18 cellular contexts compared by ENCODE assay signal in genomic region chr10:19833508-19833824, GRCh38. TPM values are rescaled to one million over a fixed set of nuclear protein-coding genes. Genes with fewer than 3 reads are reported as not detected.
"Had no signal": no experiment of that assay in that cellular context is flagged by ENCODE, and none has a peak within 500 bp of the region (broad histone marks: within the 10 kb centered on the region; RNA-seq: fewer than 3 reads in every experiment).

No MANE protein-coding gene starts in this region.

- H3K9me3 ChIP-seq: adrenal gland, lower lobe of right lung, tibial artery, vagina had no signal

- H3K27me3 ChIP-seq: adrenal gland, tibial artery, vagina had no signal

- H3K4me1 Mint-ChIP-seq: activated CD4-positive, alpha-beta memory T cell treated with anti-CD3 and anti-CD28 coated beads, Interleukin-2, amount 10 ng/mL, durations not matched to agents 7 days and 5 days; activated naive CD4-positive, alpha-beta T cell treated with anti-CD3 and anti-CD28 coated beads, Interleukin-2, amount 50 U/mL, for 24 hours; stimulated activated naive B cell treated with anti-CD40 and anti-IgM and Interleukin-4, amounts not matched to agents 10 μg/mL and 1 μg/mL and 100 μg/mL, for 72 hours; T-helper 17 cell had no signal

- ATAC-seq: activated T-cell treated with anti-CD3 and anti-CD28 coated beads, Interleukin-2, amount 50 U/mL, for 4 hours; left colon; stimulated activated naive B cell treated with anti-CD40 and anti-IgM and Interleukin-4, amounts not matched to agents 10 μg/mL and 1 μg/mL and 100 μg/mL, for 72 hours; T-helper 17 cell had no signal

- DNase-seq: activated CD4-positive, alpha-beta memory T cell treated with anti-CD3 and anti-CD28 coated beads, Interleukin-2, amount 10 ng/mL, durations not matched to agents 7 days and 5 days; activated CD4-positive, alpha-beta T cell treated with anti-CD3 and anti-CD28 coated beads for 4 hours; activated effector memory CD4-positive, alpha-beta T cell treated with anti-CD3 and anti-CD28 coated beads, Interleukin-2, amount 50 U/mL, for 16 hours; activated T-cell treated with anti-CD3 and anti-CD28 coated beads, Interleukin-2, amount 50 U/mL, for 4 hours; adrenal gland; foreskin melanocyte; head of caudate nucleus; left colon; lower lobe of right lung; midbrain; stimulated activated CD4-positive, alpha-beta T cell treated with anti-CD3 and anti-CD28 coated beads, Interleukin-15, amount 100 ng/mL, for 24 hours; stimulated activated CD4-positive, alpha-beta T cell treated with anti-CD3 and anti-CD28 coated beads, Interleukin-4, amount 100 ng/mL, for 1 hour; stimulated activated naive B cell treated with anti-CD40 and anti-IgM and Interleukin-4, amounts not matched to agents 10 μg/mL and 1 μg/mL and 100 μg/mL, for 72 hours; T-helper 17 cell; tibial artery had no signal

- H3K27ac Mint-ChIP-seq: activated CD4-positive, alpha-beta memory T cell treated with anti-CD3 and anti-CD28 coated beads, Interleukin-2, amount 10 ng/mL, durations not matched to agents 7 days and 5 days; activated naive CD4-positive, alpha-beta T cell treated with anti-CD3 and anti-CD28 coated beads, Interleukin-2, amount 50 U/mL, for 24 hours; stimulated activated naive B cell treated with anti-CD40 and anti-IgM and Interleukin-4, amounts not matched to agents 10 μg/mL and 1 μg/mL and 100 μg/mL, for 72 hours; T-helper 17 cell had no signal

- H3K36me3 Mint-ChIP-seq: activated naive CD4-positive, alpha-beta T cell treated with anti-CD3 and anti-CD28 coated beads, Interleukin-2, amount 50 U/mL, for 24 hours; stimulated activated naive B cell treated with anti-CD40 and anti-IgM and Interleukin-4, amounts not matched to agents 10 μg/mL and 1 μg/mL and 100 μg/mL, for 72 hours had no signal

- H3K36me3 ChIP-seq: adrenal gland, lower lobe of right lung, tibial artery, vagina had no signal

- H3K4me3 ChIP-seq: adrenal gland, lower lobe of right lung, tibial artery, vagina had no signal

- H3K4me3 Mint-ChIP-seq: activated CD4-positive, alpha-beta memory T cell treated with anti-CD3 and anti-CD28 coated beads, Interleukin-2, amount 10 ng/mL, durations not matched to agents 7 days and 5 days; activated naive CD4-positive, alpha-beta T cell treated with anti-CD3 and anti-CD28 coated beads, Interleukin-2, amount 50 U/mL, for 24 hours; activated T-cell treated with anti-CD3 and anti-CD28 coated beads, Interleukin-2, amount 50 U/mL, for 4 hours; stimulated activated naive B cell treated with anti-CD40 and anti-IgM and Interleukin-4, amounts not matched to agents 10 μg/mL and 1 μg/mL and 100 μg/mL, for 72 hours; T-helper 17 cell; WTC11 had no signal

- H3K27ac ChIP-seq: lower lobe of right lung, tibial artery, vagina had no signal

- H3K27me3 Mint-ChIP-seq: activated CD4-positive, alpha-beta memory T cell treated with anti-CD3 and anti-CD28 coated beads, Interleukin-2, amount 10 ng/mL, durations not matched to agents 7 days and 5 days; activated naive CD4-positive, alpha-beta T cell treated with anti-CD3 and anti-CD28 coated beads, Interleukin-2, amount 50 U/mL, for 24 hours; stimulated activated naive B cell treated with anti-CD40 and anti-IgM and Interleukin-4, amounts not matched to agents 10 μg/mL and 1 μg/mL and 100 μg/mL, for 72 hours; T-helper 17 cell had no signal

RNA-seq across cellular contexts. Expression of gene PLXDC2, which starts 17.2 kb away (rescaled TPM):
- total RNA-seq: activated CD4-positive, alpha-beta memory T cell treated with anti-CD3 and anti-CD28 coated beads, Interleukin-2, amount 10 ng/mL, durations not matched to agents 7 days and 5 days had no signal
